1 cellular context compared by ENCODE assay signal in genomic region chr19:16889883-16890460, GRCh38.
TF ChIP-seq lines count a peak whose summit lies in the region.

No MANE protein-coding gene starts in this region.

TF ChIP-seq in K562, 482 proteins besides CTCF, POLR2A, EP300 and RAD21 (continued from another document and continues in another):
- peak; percentile 90; the same call in 1 of the 2 replicates for TF ChIP-seq HMGXB4 (CRISPR knock-in tag; IDR thresholded peaks at IDR 0.05)
- peak; percentile 78 for TF ChIP-seq DMBX1 (CRISPR knock-in tag; IDR thresholded peaks at IDR 0.05; ENCODE audit: borderline replicate concordance)
- TF ChIP-seq ILK (tag; IDR thresholded peaks at IDR 0.05; ENCODE audit: borderline replicate concordance, low read depth), result no peak
- peak; percentile 93 for TF ChIP-seq POLR2G (IDR thresholded peaks at IDR 0.05; ENCODE audit: low read depth, low read length)
- no peak for TF ChIP-seq HNRNPUL1 (IDR thresholded peaks at IDR 0.05; ENCODE audit: low read length)
- TF ChIP-seq FUS (optimal IDR thresholded peaks at IDR 0.05; ENCODE audit: low read depth, low read length), result peak; percentile 99
- TF ChIP-seq ZBTB7A (IDR thresholded peaks at IDR 0.05; ENCODE audit: borderline replicate concordance, control insufficient read depth, low read depth, low read length), result no peak
- TF ChIP-seq CBX1 (IDR thresholded peaks at IDR 0.05; ENCODE audit: low read depth), result no peak
- no peak for TF ChIP-seq COPS2 (conservative IDR thresholded peaks at IDR 0.05)
- TF ChIP-seq ILF3 (IDR thresholded peaks at IDR 0.05; ENCODE audit: borderline replicate concordance), result no peak
- peak; percentile 69 for TF ChIP-seq HBP1 (CRISPR knock-in tag; IDR thresholded peaks at IDR 0.05)
- no peak for TF ChIP-seq HSF4 (CRISPR knock-in tag; IDR thresholded peaks at IDR 0.05; ENCODE audit: borderline replicate concordance)
- TF ChIP-seq PCBP2 (IDR thresholded peaks at IDR 0.05; ENCODE audit: low read depth, low read length, poor library complexity, severe bottlenecking), result no peak
- no peak for TF ChIP-seq CBX8 (IDR thresholded peaks at IDR 0.05; ENCODE audit: borderline replicate concordance, extremely low read depth, low read depth, low read length, poor library complexity, severe bottlenecking)
- no peak for TF ChIP-seq ATF3 (IDR thresholded peaks at IDR 0.05)
- TF ChIP-seq ATF3 (CRISPR knock-in tag; conservative IDR thresholded peaks at IDR 0.05), result no peak
- TF ChIP-seq SMARCA4 (IDR thresholded peaks at IDR 0.05), result no peak
- TF ChIP-seq MCM2 (IDR thresholded peaks at IDR 0.05; ENCODE audit: low read depth), result no peak
- TF ChIP-seq MXD1 (CRISPR knock-in tag; IDR thresholded peaks at IDR 0.05; ENCODE audit: borderline replicate concordance, poor library complexity, severe bottlenecking), result no peak
- peak; percentile 82 for TF ChIP-seq PCBP1 (IDR thresholded peaks at IDR 0.05; ENCODE audit: low read depth, low read length, poor library complexity, severe bottlenecking)
- no peak for TF ChIP-seq ID3 (CRISPR knock-in tag; IDR thresholded peaks at IDR 0.05)
- peak; percentile 96 for TF ChIP-seq ID3 (tag; IDR thresholded peaks at IDR 0.05)
- no peak for TF ChIP-seq SRSF9 (IDR thresholded peaks at IDR 0.05; ENCODE audit: borderline replicate concordance, low read depth, low read length)
- no peak for TF ChIP-seq THAP7 (CRISPR knock-in tag; IDR thresholded peaks at IDR 0.05)
- TF ChIP-seq ARID2 (IDR thresholded peaks at IDR 0.05), result no peak
- TF ChIP-seq ZNF277 (CRISPR knock-in tag; IDR thresholded peaks at IDR 0.05; ENCODE audit: borderline replicate concordance), result no peak
- TF ChIP-seq ARID1B (IDR thresholded peaks at IDR 0.05), result no peak
- peak; percentile 94 for TF ChIP-seq ZNF395 (CRISPR knock-in tag; IDR thresholded peaks at IDR 0.05)
- no peak for TF ChIP-seq IRF2 (CRISPR knock-in tag; IDR thresholded peaks at IDR 0.05)
- TF ChIP-seq MBD1 (CRISPR knock-in tag; IDR thresholded peaks at IDR 0.05), result no peak
- TF ChIP-seq RB1 (IDR thresholded peaks at IDR 0.05; ENCODE audit: low read depth), result peak; percentile 69; the same call in 1 of the 2 replicates
- TF ChIP-seq EHMT2 (IDR thresholded peaks at IDR 0.05), result no peak
- TF ChIP-seq RNF2 (IDR thresholded peaks at IDR 0.05), result peak; percentile 41; the same call in 1 of the 2 replicates
- no peak for TF ChIP-seq PHB2 (IDR thresholded peaks at IDR 0.05; ENCODE audit: low read depth)
- TF ChIP-seq CHAMP1 (IDR thresholded peaks at IDR 0.05), result no peak
- no peak for TF ChIP-seq POLR2H (tag; IDR thresholded peaks at IDR 0.05; ENCODE audit: low read depth)
- TF ChIP-seq TARDBP (IDR thresholded peaks at IDR 0.05), result no peak
- peak; percentile 13; the same call in 1 of the 2 replicates for TF ChIP-seq RREB1 (CRISPR knock-in tag; IDR thresholded peaks at IDR 0.05)
- peak; percentile 60; the same call in 1 of the 2 replicates for TF ChIP-seq ZNF311 (CRISPR knock-in tag; IDR thresholded peaks at IDR 0.05)
- no peak for TF ChIP-seq SIRT6 (IDR thresholded peaks at IDR 0.05; ENCODE audit: low read depth, low read length)
